In genomic region chr10:55519264-55519663, GRCh38 we compare ENCODE assay signal across 29 cellular contexts.
"Had no signal": no experiment of that assay in that cellular context is flagged by ENCODE, and none has a peak within 500 bp of the region (broad histone marks: within the 10 kb centered on the region; RNA-seq: fewer than 3 reads in every experiment).

No MANE protein-coding gene starts in this region.

- H3K27me3 ChIP-seq: adrenal gland, body of pancreas, esophagus squamous epithelium, right atrium auricular region, stomach, thyroid gland, upper lobe of left lung, vagina had no signal

- H3K4me1 ChIP-seq: adrenal gland, body of pancreas, esophagus squamous epithelium, right atrium auricular region, stomach, thyroid gland, upper lobe of left lung, vagina had no signal

- H3K9me3 ChIP-seq: adrenal gland, body of pancreas, esophagus squamous epithelium, right atrium auricular region, stomach, thyroid gland, upper lobe of left lung, vagina had no signal

- H3K36me3 ChIP-seq: adrenal gland, esophagus squamous epithelium, right atrium auricular region, stomach, thyroid gland, upper lobe of left lung, vagina had no signal

- FAIRE-seq: endometrium, TTC549 had no signal

- H3K9me3 Mint-ChIP-seq: activated T-helper 1 cell treated with anti-CD3 and anti-CD28 coated beads, Interleukin-12 subunit alpha, Interleukin-12 subunit beta, Interleukin-2, Interleukin-4 antibody, amounts not matched to agents 30 ng/mL and 10 ng/mL and 1 ng/mL, durations not matched to agents 14 hours and 24 hours and 36 hours had no signal

- H3K27me3 Mint-ChIP-seq: activated CD4-positive, alpha-beta memory T cell treated with anti-CD3 and anti-CD28 coated beads for 36 hours; activated naive CD8-positive, alpha-beta T cell treated with anti-CD3 and anti-CD28 coated beads for 36 hours; stimulated activated naive B cell treated with anti-CD40 and anti-IgM and Interleukin-4, amounts not matched to agents 10 μg/mL and 1 μg/mL and 100 μg/mL, for 72 hours had no signal

- H3K27ac Mint-ChIP-seq: activated CD4-positive, alpha-beta memory T cell treated with anti-CD3 and anti-CD28 coated beads for 36 hours; activated naive CD4-positive, alpha-beta T cell treated with anti-CD3 and anti-CD28 coated beads for 36 hours; activated naive CD8-positive, alpha-beta T cell treated with anti-CD3 and anti-CD28 coated beads for 36 hours; activated T-helper 1 cell treated with anti-CD3 and anti-CD28 coated beads, Interleukin-12 subunit alpha, Interleukin-12 subunit beta, Interleukin-2, Interleukin-4 antibody, amounts not matched to agents 30 ng/mL and 10 ng/mL and 1 ng/mL, durations not matched to agents 14 hours and 24 hours and 36 hours; immature natural killer cell; natural killer cell; stimulated activated naive B cell treated with anti-CD40 and anti-IgM and Interleukin-4, amounts not matched to agents 10 μg/mL and 1 μg/mL and 100 μg/mL, for 72 hours had no signal

- H3K4me3 Mint-ChIP-seq: activated CD4-positive, alpha-beta memory T cell treated with anti-CD3 and anti-CD28 coated beads for 36 hours; activated naive CD4-positive, alpha-beta T cell treated with anti-CD3 and anti-CD28 coated beads for 36 hours; activated naive CD8-positive, alpha-beta T cell treated with anti-CD3 and anti-CD28 coated beads for 36 hours; activated T-helper 1 cell treated with anti-CD3 and anti-CD28 coated beads, Interleukin-12 subunit alpha, Interleukin-12 subunit beta, Interleukin-2, Interleukin-4 antibody, amounts not matched to agents 30 ng/mL and 10 ng/mL and 1 ng/mL, durations not matched to agents 14 hours and 24 hours and 36 hours; immature natural killer cell; natural killer cell; stimulated activated naive B cell treated with anti-CD40 and anti-IgM and Interleukin-4, amounts not matched to agents 10 μg/mL and 1 μg/mL and 100 μg/mL, for 72 hours had no signal

- DNase-seq: activated CD4-positive, alpha-beta memory T cell treated with anti-CD3 and anti-CD28 coated beads for 36 hours; activated CD4-positive, alpha-beta T cell treated with anti-CD3 and anti-CD28 coated beads for 48 hours; activated CD8-positive, alpha-beta memory T cell treated with anti-CD3 and anti-CD28 coated beads, Interleukin-2, amount 50 U/mL, for 4 hours; activated effector memory CD4-positive, alpha-beta T cell treated with anti-CD3 and anti-CD28 coated beads, Interleukin-2, amount 50 U/mL, for 16 hours; activated naive CD4-positive, alpha-beta T cell treated with anti-CD3 and anti-CD28 coated beads for 36 hours; activated naive CD8-positive, alpha-beta T cell treated with anti-CD3 and anti-CD28 coated beads for 36 hours; activated T-cell treated with anti-CD3 and anti-CD28 coated beads, Interleukin-2, amount 50 U/mL, for 1 hour; body of pancreas; effector CD8-positive, alpha-beta T cell; esophagus squamous epithelium; foreskin melanocyte; immature natural killer cell; natural killer cell; stimulated activated CD4-positive, alpha-beta T cell treated with anti-CD3 and anti-CD28 coated beads, Interleukin-1b, Interleukin-23, amount 100 ng/mL, for 48 hours; stimulated activated naive B cell treated with anti-CD40 and anti-IgM and Interleukin-4, amounts not matched to agents 10 μg/mL and 1 μg/mL and 100 μg/mL, for 72 hours; stomach; T-helper 9 cell; thyroid gland; upper lobe of left lung had no signal

- H3K36me3 Mint-ChIP-seq: activated CD4-positive, alpha-beta memory T cell treated with anti-CD3 and anti-CD28 coated beads for 36 hours; activated naive CD8-positive, alpha-beta T cell treated with anti-CD3 and anti-CD28 coated beads for 36 hours; immature natural killer cell; stimulated activated naive B cell treated with anti-CD40 and anti-IgM and Interleukin-4, amounts not matched to agents 10 μg/mL and 1 μg/mL and 100 μg/mL, for 72 hours had no signal

- H3K27ac ChIP-seq: body of pancreas, epithelial cell of prostate, esophagus squamous epithelium, right atrium auricular region, stomach, thyroid gland, upper lobe of left lung, vagina, VCaP had no signal

- ATAC-seq: activated CD4-positive, CD25-positive, alpha-beta regulatory T cell treated with anti-CD3 and anti-CD28 coated beads, Interleukin-2, amount 50 U/mL, for 24 hours; body of pancreas; natural killer cell; stimulated activated naive B cell treated with anti-CD40 and anti-IgM and Interleukin-4, amounts not matched to agents 10 μg/mL and 1 μg/mL and 100 μg/mL, for 72 hours had no signal

- H3K4me3 ChIP-seq: body of pancreas, esophagus squamous epithelium, right atrium auricular region, smooth muscle cell, stomach, thyroid gland, upper lobe of left lung, vagina had no signal

- H3K4me1 Mint-ChIP-seq: activated naive CD8-positive, alpha-beta T cell treated with anti-CD3 and anti-CD28 coated beads for 36 hours; immature natural killer cell; natural killer cell; stimulated activated naive B cell treated with anti-CD40 and anti-IgM and Interleukin-4, amounts not matched to agents 10 μg/mL and 1 μg/mL and 100 μg/mL, for 72 hours had no signal
